ENCODE assay signal across 21 cellular contexts in the genomic region with DNA sequence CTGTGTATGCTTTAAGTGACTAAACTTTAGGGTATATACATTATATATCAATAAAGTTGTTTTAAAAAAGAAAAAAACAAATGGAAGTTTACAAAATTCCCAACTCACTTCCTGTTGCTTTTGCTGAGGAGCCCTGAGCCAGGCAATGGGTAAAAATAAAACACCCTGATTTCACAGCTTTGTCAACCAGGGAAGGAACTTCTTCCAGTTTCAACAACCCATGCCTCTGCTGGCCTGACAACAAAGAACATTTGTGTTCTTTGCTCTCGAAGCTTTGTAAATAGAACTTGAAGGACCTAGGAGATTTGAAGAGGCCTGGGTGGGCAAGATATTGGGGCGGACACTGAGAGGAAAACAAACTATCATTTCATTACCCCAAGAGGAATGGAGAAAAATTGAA.
"Had no signal": no experiment of that assay in that cellular context is flagged by ENCODE, and none has a peak within 500 bp of the region (broad histone marks: within the 10 kb centered on the region; RNA-seq: fewer than 3 reads in every experiment).

No MANE protein-coding gene starts in this region.

- H3K9me3 ChIP-seq: esophagus squamous epithelium, suprapubic skin had no signal

- DNase-seq: activated B cell treated with CpG ODN at 0.5 μM for 24 hours; activated CD4-positive, alpha-beta T cell treated with anti-CD3 and anti-CD28 coated beads for 48 hours; activated CD8-positive, alpha-beta T cell treated with anti-CD3 and anti-CD28 coated beads for 36 hours; activated naive CD4-positive, alpha-beta T cell; activated naive CD8-positive, alpha-beta T cell treated with anti-CD3 and anti-CD28 coated beads for 36 hours; activated T-cell treated with anti-CD3 and anti-CD28 coated beads, Interleukin-2, amount 50 U/mL, for 1 hour; amniotic stem cell; dermis blood vessel endothelial cell; effector memory CD4-positive, alpha-beta T cell; esophagus squamous epithelium; nephron progenitor cell; nucleus accumbens; small intestine; stimulated activated CD4-positive, alpha-beta T cell treated with anti-CD3 and anti-CD28 coated beads, Interleukin-15, amount 100 ng/mL, for 24 hours; stimulated activated CD4-positive, alpha-beta T cell treated with anti-CD3 and anti-CD28 coated beads, Interleukin-2, amount 100 ng/mL, for 48 hours; T-cell; trophoblast cell had no signal

- H3K4me1 ChIP-seq: suprapubic skin had no signal

- ATAC-seq: activated CD8-positive, alpha-beta T cell treated with anti-CD3 and anti-CD28 coated beads for 36 hours; activated T-helper 17 cell treated with anti-CD3 and anti-CD28 coated beads, Interleukin-2, amount 50 U/mL, for 72 hours; T-cell had no signal

- H3K27ac ChIP-seq: cardiac muscle cell, esophagus squamous epithelium, suprapubic skin had no signal

- H3K36me3 ChIP-seq: cardiac muscle cell, esophagus squamous epithelium, suprapubic skin had no signal

- H3K4me3 ChIP-seq: cardiac muscle cell, esophagus squamous epithelium, lung, suprapubic skin had no signal

- H3K27me3 ChIP-seq: cardiac muscle cell had no signal
